19 cellular contexts compared by ENCODE assay signal in the genomic region with DNA sequence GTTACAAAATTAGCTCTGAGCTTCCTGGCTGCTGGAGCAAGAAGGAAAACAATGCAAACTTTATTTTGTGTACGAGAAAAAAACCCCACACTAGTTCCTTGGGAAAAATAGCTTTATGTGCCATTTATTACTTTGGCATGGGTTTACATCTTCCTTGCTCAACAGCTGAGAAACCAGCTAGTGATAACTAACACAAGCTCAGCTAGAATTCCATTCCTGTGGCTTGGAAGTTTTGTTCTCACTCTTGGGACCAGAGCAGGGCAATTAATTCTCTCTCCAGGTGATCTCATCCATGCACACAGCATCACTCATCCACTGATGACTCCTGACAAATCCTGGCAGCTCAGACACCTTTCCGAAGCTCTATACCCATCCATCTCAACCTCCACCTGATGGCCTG.
"Had no signal": no experiment of that assay in that cellular context is flagged by ENCODE, and none has a peak within 500 bp of the region (broad histone marks: within the 10 kb centered on the region; RNA-seq: fewer than 3 reads in every experiment).

No MANE protein-coding gene starts in this region.

- H3K4me3 Mint-ChIP-seq: activated naive CD4-positive, alpha-beta T cell treated with anti-CD3 and anti-CD28 coated beads, Interleukin-2, amount 10 ng/mL, durations not matched to agents 7 days and 5 days; activated T-cell treated with anti-CD3 and anti-CD28 coated beads, Interleukin-2, amount 50 U/mL, for 4 hours; dendritic cell treated with granulocyte-macrophage colony-stimulating factor and Interleukin-4, amounts not matched to agents 40 ng/mL and 50 ng/mL, for 4 days; natural killer cell; stimulated activated naive B cell treated with anti-CD40 and anti-IgM and Interleukin-4, amounts not matched to agents 10 μg/mL and 1 μg/mL and 100 μg/mL, for 72 hours had no signal

- H3K9me3 Mint-ChIP-seq: activated naive CD4-positive, alpha-beta T cell treated with anti-CD3 and anti-CD28 coated beads, Interleukin-2, amount 10 ng/mL, durations not matched to agents 7 days and 5 days; activated T-cell treated with anti-CD3 and anti-CD28 coated beads, Interleukin-2, amount 50 U/mL, for 4 hours; dendritic cell treated with granulocyte-macrophage colony-stimulating factor and Interleukin-4, amounts not matched to agents 40 ng/mL and 50 ng/mL, for 4 days; natural killer cell had no signal

- ATAC-seq: activated CD4-positive, CD25-positive, alpha-beta regulatory T cell treated with anti-CD3 and anti-CD28 coated beads, Interleukin-2, amount 50 U/mL, for 24 hours; activated T-cell treated with anti-CD3 and anti-CD28 coated beads, Interleukin-2, amount 50 U/mL, for 4 hours; heart left ventricle; left cardiac atrium; natural killer cell; pancreas; right lobe of liver; stimulated activated naive B cell treated with anti-CD40 and anti-IgM and Interleukin-4, amounts not matched to agents 10 μg/mL and 1 μg/mL and 100 μg/mL, for 72 hours had no signal

- H3K4me3 ChIP-seq: cardiac muscle cell, esophagus muscularis mucosa, heart left ventricle, pancreas, right lobe of liver had no signal

- H3K36me3 Mint-ChIP-seq: activated naive CD4-positive, alpha-beta T cell treated with anti-CD3 and anti-CD28 coated beads, Interleukin-2, amount 10 ng/mL, durations not matched to agents 7 days and 5 days; natural killer cell had no signal

- H3K4me1 Mint-ChIP-seq: activated naive CD4-positive, alpha-beta T cell treated with anti-CD3 and anti-CD28 coated beads, Interleukin-2, amount 10 ng/mL, durations not matched to agents 7 days and 5 days; natural killer cell; stimulated activated naive B cell treated with anti-CD40 and anti-IgM and Interleukin-4, amounts not matched to agents 10 μg/mL and 1 μg/mL and 100 μg/mL, for 72 hours had no signal

- H3K27me3 Mint-ChIP-seq: activated naive CD4-positive, alpha-beta T cell treated with anti-CD3 and anti-CD28 coated beads, Interleukin-2, amount 10 ng/mL, durations not matched to agents 7 days and 5 days; dendritic cell treated with granulocyte-macrophage colony-stimulating factor and Interleukin-4, amounts not matched to agents 40 ng/mL and 50 ng/mL, for 4 days; stimulated activated naive B cell treated with anti-CD40 and anti-IgM and Interleukin-4, amounts not matched to agents 10 μg/mL and 1 μg/mL and 100 μg/mL, for 72 hours had no signal

- H3K27ac ChIP-seq: cardiac muscle cell, esophagus muscularis mucosa, heart left ventricle, neutrophil, pancreas, right lobe of liver had no signal

- H3K4me1 ChIP-seq: esophagus muscularis mucosa, heart left ventricle, pancreas had no signal

- H3K27ac Mint-ChIP-seq: activated naive CD4-positive, alpha-beta T cell treated with anti-CD3 and anti-CD28 coated beads, Interleukin-2, amount 10 ng/mL, durations not matched to agents 7 days and 5 days; dendritic cell treated with granulocyte-macrophage colony-stimulating factor and Interleukin-4, amounts not matched to agents 40 ng/mL and 50 ng/mL, for 4 days; natural killer cell; stimulated activated naive B cell treated with anti-CD40 and anti-IgM and Interleukin-4, amounts not matched to agents 10 μg/mL and 1 μg/mL and 100 μg/mL, for 72 hours had no signal

- DNase-seq: activated CD4-positive, alpha-beta T cell treated with anti-CD3 and anti-CD28 coated beads, Interleukin-2, amount 50 U/mL, for 1 hour; activated CD8-positive, alpha-beta memory T cell treated with anti-CD3 and anti-CD28 coated beads, Interleukin-2, amount 50 U/mL, for 4 hours; activated effector memory CD4-positive, alpha-beta T cell treated with Interleukin-2 at 50 U/mL for 16 hours; activated naive CD4-positive, alpha-beta T cell treated with anti-CD3 and anti-CD28 coated beads, Interleukin-2, amount 10 ng/mL, durations not matched to agents 7 days and 5 days; activated T-cell treated with anti-CD3 and anti-CD28 coated beads, Interleukin-2, amount 50 U/mL, for 4 hours; effector CD8-positive, alpha-beta T cell; heart left ventricle; left cardiac atrium; mesendoderm; natural killer cell; pancreas; right lobe of liver; stimulated activated naive B cell treated with anti-CD40 and anti-IgM and Interleukin-4, amounts not matched to agents 10 μg/mL and 1 μg/mL and 100 μg/mL, for 72 hours had no signal

- FAIRE-seq: frontal cortex, pancreas had no signal

- H3K9me3 ChIP-seq: esophagus muscularis mucosa, heart left ventricle, neutrophil, pancreas, right lobe of liver had no signal

- H3K36me3 ChIP-seq: cardiac muscle cell, pancreas had no signal

- H3K27me3 ChIP-seq: cardiac muscle cell, esophagus muscularis mucosa, heart left ventricle, neutrophil, pancreas, right lobe of liver had no signal
